Comparison of ENCODE assay signal across 8 cellular contexts in genomic region chr13:49300716-49301589, GRCh38. TPM values are rescaled to one million over a fixed set of nuclear protein-coding genes. Genes with fewer than 3 reads are reported as not detected.
DNase-seq lines count a peak whose midpoint lies in the region; ATAC-seq and TF ChIP-seq lines count a peak whose summit lies in the region.

No MANE protein-coding gene starts in this region.

- ATAC-seq in GM18517 (IDR thresholded peaks at IDR 0.05; ENCODE audit: unreplicated experiment) (peak; percentile 87), HG03060 (IDR thresholded peaks at IDR 0.05; ENCODE audit: low read depth, unreplicated experiment) (peak; percentile 92), right lobe of liver (peak; percentile 85 to 93 (median 90))

- H3K27me3 ChIP-seq in colonic mucosa: no peaks in the 10 kb centered on the region
- no peaks in the 10 kb centered on the region for H3K27me3 ChIP-seq in right lobe of liver

- DNase-seq in AG08395 (ENCODE audit: low spot score): peak; percentile 80
- peak; percentile 30 for DNase-seq in NCI-H226
- peak; percentile 37 to 49 for DNase-seq in activated CD4-positive, alpha-beta T cell treated with anti-CD3 and anti-CD28 coated beads for 24 hours (ENCODE audit: low read depth in 2 of 2)
- peak; percentile 69 for DNase-seq in colonic mucosa
- DNase-seq in right lobe of liver: peak in 1 of 3 donors; percentile 60
- peak; percentile 23 to 41 (median 31) for DNase-seq in stimulated activated CD4-positive, alpha-beta T cell treated with anti-CD3 and anti-CD28 coated beads, TNF-alpha, amount 100 ng/mL, for 48 hours (ENCODE audit: low read depth in 3 of 3)

- TF ChIP-seq POLR2A in right lobe of liver (IDR thresholded peaks at IDR 0.05): no peak

- intact Hi-C loops in colonic mucosa (cut with DNase I): loop anchor here (2.0 to 5.0 kb wide), 2 partner anchors 136 to 306 kb away; no protein-coding TSS in a partner anchor
- intact Hi-C loops in right lobe of liver (cut with DNase I): loop anchor here in 1 of 2 donors (5.0 kb wide), 1 partner anchor 301 kb away; no protein-coding TSS in a partner anchor

- H3K9me3 ChIP-seq in colonic mucosa: no peaks in the 10 kb centered on the region
- no peaks in the 10 kb centered on the region for H3K9me3 ChIP-seq in right lobe of liver

- WGBS in right lobe of liver (ENCODE audit: insufficient coverage, low coverage, low lambda C conversion rate, missing lambda C conversion rate): 7% methylated on average over 11 of the region's 20 CpGs

- H3K4me3 ChIP-seq in colonic mucosa (peak overlapping the region; percentile 24), right lobe of liver (peak overlapping the region in 2 of 3 donors; percentile 19 to 40)

- no peaks in the 10 kb centered on the region for H3K4me1 ChIP-seq in colonic mucosa
- H3K4me1 ChIP-seq in right lobe of liver: no peaks in the 10 kb centered on the region

- H3K36me3 ChIP-seq in colonic mucosa: no peaks in the 10 kb centered on the region
- no peaks in the 10 kb centered on the region for H3K36me3 ChIP-seq in right lobe of liver

- TF ChIP-seq CTCF in colonic mucosa (IDR thresholded peaks at IDR 0.05) (peak; percentile 84), right lobe of liver (IDR thresholded peaks at IDR 0.05) (peak; percentile 79 to 96 (median 80))

- H3K27ac ChIP-seq in colonic mucosa (no peak overlapping the region), right lobe of liver (no peak overlapping the region)

- peak overlapping the region; percentile 1 to 58 for H3K9ac ChIP-seq in colonic mucosa (ENCODE audit: low read depth in 2 of 2, low read length in 2 of 2)

RNA-seq across cellular contexts. Expression of gene CDADC1, which starts 53.2 kb away (rescaled TPM):
- 10 to 100 TPM in 1 of 2 donors, 1 to 10 TPM in 1; 8.9 to 10.1 TPM for total RNA-seq in colonic mucosa
- total RNA-seq in right lobe of liver: 10 to 100 TPM in 1 of 6 experiments, 1 to 10 TPM in 5; 2.2 to 10.1 (median 5.4) TPM
